ENCODE assay signal across 18 cellular contexts in the genomic region with DNA sequence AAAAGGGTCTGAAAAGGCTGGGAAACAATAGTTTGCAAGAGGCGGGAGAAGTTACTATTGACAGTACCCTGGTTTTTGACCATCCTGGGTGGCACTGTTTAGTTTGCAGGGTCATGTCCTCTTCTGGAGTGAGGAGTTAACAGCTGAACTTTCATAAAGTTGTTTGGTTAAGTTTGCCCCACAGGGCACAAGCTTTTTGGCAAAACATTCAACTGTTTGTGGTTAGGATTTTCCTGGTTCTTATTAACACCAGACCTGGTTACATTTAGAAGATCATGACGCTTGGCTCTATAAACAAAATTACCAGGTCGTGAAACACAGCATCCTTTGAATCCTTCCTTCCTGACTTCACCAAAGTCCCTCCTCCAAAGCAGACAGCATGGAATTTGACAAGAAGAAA.
DNase-seq lines count a peak whose midpoint lies in the region; ATAC-seq and TF ChIP-seq lines count a peak whose summit lies in the region.
"Had no signal": no experiment of that assay in that cellular context is flagged by ENCODE, and none has a peak within 500 bp of the region (broad histone marks: within the 10 kb centered on the region; RNA-seq: fewer than 3 reads in every experiment).

No MANE protein-coding gene starts in this region.

- H3K36me3 ChIP-seq in right lobe of liver, result no peaks in the 10 kb centered on the region
- no peaks in the 10 kb centered on the region for H3K36me3 ChIP-seq in A673 (ENCODE audit: insufficient read depth, low read length, poor library complexity, severe bottlenecking)
- H3K36me3 ChIP-seq: BE2C had no signal

- peak overlapping the region in 1 of 3 donors; percentile 55 for H3K27ac ChIP-seq in right lobe of liver
- H3K27ac ChIP-seq in A673 (ENCODE audit: low read depth, low read length, poor library complexity, severe bottlenecking), result no peak overlapping the region
- H3K27ac ChIP-seq: SK-N-MC had no signal

- CTCF ChIA-PET in A673 (lab: Charles Lee), result no interaction called here

- DNase-seq in AG10803 (ENCODE audit: low read depth) (peak; percentile 70), HT-29 (ENCODE audit: low spot score) (peak; percentile 42), epidermal melanocyte (ENCODE audit: insufficient read length, low spot score) (peak; percentile 31), right lobe of liver (peak in 1 of 3 donors; percentile 58), COLO668 (lab: John Stamatoyannopoulos, UW; ENCODE audit: unreplicated experiment) (no peak), A673 (ENCODE audit: low spot score) (no peak), OCI-M2 (lab: John Stamatoyannopoulos, UW; ENCODE audit: unreplicated experiment) (no peak)
- DNase-seq: BE2C; CD8-positive, alpha-beta T cell; HFFc6; Karpas-422; NCI-H1105 treated with DMSO at 0.1 percent for 48 hours; NCI-H187 treated with DMSO at 0.1 percent for 48 hours; NCI-H2171; NCI-H446 treated with DMSO at 0.1 percent for 48 hours; Right ventricle myocardium superior had no signal

- intact Hi-C loops in right lobe of liver (cut with DNase I) (no loop called here), A673 (cut with micrococcal nuclease; ENCODE audit: unreplicated experiment) (no loop called here)

- WGBS in right lobe of liver (ENCODE audit: insufficient coverage, low coverage, low lambda C conversion rate, missing lambda C conversion rate), result 11% methylated on average over 3 of the region's 3 CpGs

- no peak for TF ChIP-seq POLR2A in right lobe of liver (IDR thresholded peaks at IDR 0.05)

- POLR2A ChIA-PET in A673 (lab: Charles Lee; ENCODE audit: low non-redundant PET), result no interaction called here

- ATAC-seq in right lobe of liver, result peak; percentile 86 to 92 (median 92)
- no peak for ATAC-seq in GM19452 (IDR thresholded peaks at IDR 0.05; ENCODE audit: unreplicated experiment)
- ATAC-seq: CD8-positive, alpha-beta T cell had no signal

- H3K4me1 ChIP-seq in right lobe of liver, result peaks cover 0 to 47% (median 7%) of the 10 kb centered on the region in 4 donors
- H3K4me1 ChIP-seq in A673 (ENCODE audit: insufficient read depth, low read length, poor library complexity, severe bottlenecking), result no peaks in the 10 kb centered on the region
- H3K4me1 ChIP-seq: BE2C had no signal

- H3K9me3 ChIP-seq in right lobe of liver, result no peaks in the 10 kb centered on the region
- no peaks in the 10 kb centered on the region for H3K9me3 ChIP-seq in A673 (ENCODE audit: low read depth, low read length, poor library complexity, severe bottlenecking)
- H3K9me3 ChIP-seq: BE2C had no signal

- H3K27me3 ChIP-seq in right lobe of liver, result no peaks in the 10 kb centered on the region
- H3K27me3 ChIP-seq in A673 (replicated peaks; ENCODE audit: insufficient read depth, low read depth, low read length, poor library complexity), result no peaks in the 10 kb centered on the region
- H3K27me3 ChIP-seq: BE2C had no signal

- TF ChIP-seq CTCF in AG10803 (conservative IDR thresholded peaks at IDR 0.05; ENCODE audit: low read length), result no peak
- TF ChIP-seq CTCF in right lobe of liver (IDR thresholded peaks at IDR 0.05), result no peak
- TF ChIP-seq CTCF in A673 (conservative IDR thresholded peaks at IDR 0.05; ENCODE audit: low read depth, low read length), result no peak

- H3K4me3 ChIP-seq in AG10803 (ENCODE audit: low read length), result no peak overlapping the region
- H3K4me3 ChIP-seq in right lobe of liver, result no peak overlapping the region
- H3K4me3 ChIP-seq in A673 (ENCODE audit: low read depth, low read length, poor library complexity, severe bottlenecking), result no peak overlapping the region
- H3K4me3 ChIP-seq: SK-N-MC had no signal

- no TSS peak for BruUV-seq in A673 (replicated peaks; lab: Mats Ljungman, UMichigan)

Comparison
In these comparisons a context has a peak if more than half of its experiments do, and no peak if none do; other contexts are left out.
1. DNase-seq: peak in AG10803 (single experiment), HT-29 (single experiment) and epidermal melanocyte (single experiment); none in COLO668 (single experiment), A673 (single experiment) and OCI-M2 (single experiment).